Comparison of ENCODE assay signal across 14 cellular contexts in the genomic region with DNA sequence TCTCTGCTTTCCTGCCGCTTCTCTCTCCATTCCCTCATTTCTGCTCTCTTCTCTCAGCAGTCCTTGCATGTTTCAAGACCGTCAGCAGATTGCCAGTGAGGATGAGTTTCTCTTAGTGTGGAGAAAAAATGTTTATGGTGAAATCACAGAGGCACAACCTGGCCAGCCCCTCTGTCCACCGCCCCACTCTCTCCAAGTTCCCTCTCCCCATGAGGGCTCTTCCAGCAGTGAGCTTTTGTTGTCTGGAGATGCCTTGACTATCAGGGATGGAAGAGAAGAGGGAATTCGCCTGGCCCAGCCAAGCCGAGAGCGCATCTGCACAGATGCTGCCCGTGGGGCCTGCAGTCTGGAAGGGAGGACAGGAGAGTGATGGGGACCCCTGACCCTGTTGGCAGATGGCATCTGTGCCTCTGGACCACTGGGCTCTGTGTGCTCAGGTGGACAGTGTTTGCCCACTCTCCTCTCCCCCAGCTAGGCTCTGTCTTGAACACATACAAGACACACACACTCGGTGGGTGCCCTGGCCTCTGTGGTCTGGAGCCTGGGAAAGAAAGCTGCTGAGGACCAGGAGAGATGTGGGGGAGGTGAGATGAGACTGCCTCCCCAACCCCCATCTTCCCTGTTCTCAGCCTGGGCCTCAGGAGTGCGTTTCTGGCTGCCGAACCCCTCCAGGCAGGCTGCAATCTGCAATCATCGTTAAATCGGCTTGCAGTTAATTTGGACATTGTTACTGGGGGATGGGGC. TPM values are rescaled to one million over a fixed set of nuclear protein-coding genes. Genes with fewer than 3 reads are reported as not detected.
DNase-seq lines count a peak whose midpoint lies in the region; ATAC-seq and TF ChIP-seq lines count a peak whose summit lies in the region.
"Had no signal": no experiment of that assay in that cellular context is flagged by ENCODE, and none has a peak within 500 bp of the region (broad histone marks: within the 10 kb centered on the region; RNA-seq: fewer than 3 reads in every experiment).

No MANE protein-coding gene starts in this region.

- no peaks in the 10 kb centered on the region for H3K36me3 ChIP-seq in CD4-positive, CD25-positive, alpha-beta regulatory T cell (ENCODE audit: control insufficient read depth, insufficient read depth, low read length)
- H3K36me3 ChIP-seq in esophagus muscularis mucosa (peaks cover 0 to 5% (median 0%) of the 10 kb centered on the region in 4 donors), osteoblast (ENCODE audit: insufficient read depth, low read length) (no peaks in the 10 kb centered on the region)

- H3K27me3 ChIP-seq in CD4-positive, CD25-positive, alpha-beta regulatory T cell (ENCODE audit: control insufficient read depth, insufficient read depth, low read length), result no peaks in the 10 kb centered on the region
- no peaks in the 10 kb centered on the region for H3K27me3 ChIP-seq in esophagus muscularis mucosa
- no peaks in the 10 kb centered on the region for H3K27me3 ChIP-seq in osteoblast (ENCODE audit: insufficient read depth, low read length)
- H3K27me3 ChIP-seq: body of pancreas had no signal

- no peaks in the 10 kb centered on the region for H3K9me3 ChIP-seq in CD4-positive, CD25-positive, alpha-beta regulatory T cell (ENCODE audit: control insufficient read depth in 2 of 2, low read length in 2 of 2)
- no peaks in the 10 kb centered on the region for H3K9me3 ChIP-seq in esophagus muscularis mucosa
- no peaks in the 10 kb centered on the region for H3K9me3 ChIP-seq in osteoblast (ENCODE audit: low read depth, low read length)
- H3K9me3 ChIP-seq: body of pancreas had no signal

- H3K4me1 Mint-ChIP-seq in CD4-positive, CD25-positive, alpha-beta regulatory T cell, result peaks cover 4 to 70% (median 24%) of the 10 kb centered on the region in 4 donors

- no peak for ATAC-seq in CD4-positive, CD25-positive, alpha-beta regulatory T cell (ENCODE audit: low read depth in 2 of 2)
- ATAC-seq in GM21360 (IDR thresholded peaks at IDR 0.05; ENCODE audit: unreplicated experiment), result no peak
- ATAC-seq: activated CD8-positive, alpha-beta memory T cell treated with anti-CD3 and anti-CD28 coated beads, Interleukin-2, amount 10 ng/mL, durations not matched to agents 7 days and 5 days; body of pancreas had no signal

- TF ChIP-seq EP300 in esophagus muscularis mucosa (IDR thresholded peaks at IDR 0.05), result no peak

- H3K36me3 Mint-ChIP-seq in CD4-positive, CD25-positive, alpha-beta regulatory T cell, result no peaks in the 10 kb centered on the region
- H3K36me3 Mint-ChIP-seq: activated CD8-positive, alpha-beta memory T cell treated with anti-CD3 and anti-CD28 coated beads, Interleukin-2, amount 10 ng/mL, durations not matched to agents 7 days and 5 days had no signal

- TF ChIP-seq CTCF in esophagus muscularis mucosa (IDR thresholded peaks at IDR 0.05), result no peak
- no peak for TF ChIP-seq CTCF in osteoblast (IDR thresholded peaks at IDR 0.05; ENCODE audit: extremely low read depth, low read depth, low read length)

- H3K4me1 ChIP-seq in CD4-positive, CD25-positive, alpha-beta regulatory T cell (ENCODE audit: control insufficient read depth, insufficient read depth, low read length, poor library complexity, severe bottlenecking), result peaks cover 52% of the 10 kb centered on the region
- H3K4me1 ChIP-seq in esophagus muscularis mucosa (peaks cover 56 to 99% (median 97%) of the 10 kb centered on the region in 4 donors), osteoblast (ENCODE audit: insufficient read depth, low read length) (peaks cover 6% of the 10 kb centered on the region)

- H3K4me3 ChIP-seq in CD4-positive, CD25-positive, alpha-beta regulatory T cell (ENCODE audit: low read depth, low read length), result no peak overlapping the region
- H3K4me3 ChIP-seq in esophagus muscularis mucosa (peak overlapping the region in 1 of 4 donors; percentile 10), osteoblast (ENCODE audit: insufficient read depth, low read length) (no peak overlapping the region)
- H3K4me3 ChIP-seq: body of pancreas had no signal

- H3K79me2 ChIP-seq in osteoblast (ENCODE audit: insufficient read depth, low read length), result no peaks in the 10 kb centered on the region

- H3K4me3 Mint-ChIP-seq in CD4-positive, CD25-positive, alpha-beta regulatory T cell, result peak overlapping the region in 2 of 4 donors; percentile 35 to 61
- H3K4me3 Mint-ChIP-seq: activated CD8-positive, alpha-beta memory T cell treated with anti-CD3 and anti-CD28 coated beads, Interleukin-2, amount 10 ng/mL, durations not matched to agents 7 days and 5 days had no signal

- H3K9me3 Mint-ChIP-seq in CD4-positive, CD25-positive, alpha-beta regulatory T cell, result peaks cover 0 to 2% (median 0%) of the 10 kb centered on the region in 7 donors

- H3K27me3 Mint-ChIP-seq in CD4-positive, CD25-positive, alpha-beta regulatory T cell, result peaks cover 13% of the 10 kb centered on the region

- H3K27ac Mint-ChIP-seq in CD4-positive, CD25-positive, alpha-beta regulatory T cell, result peak overlapping the region in 2 of 3 donors; percentile 49 to 56
- H3K27ac Mint-ChIP-seq: activated CD8-positive, alpha-beta memory T cell treated with anti-CD3 and anti-CD28 coated beads, Interleukin-2, amount 10 ng/mL, durations not matched to agents 7 days and 5 days had no signal

- no peak overlapping the region for H2AFZ ChIP-seq in osteoblast (ENCODE audit: low read length)

- no peak for DNase-seq in CD4-positive, CD25-positive, alpha-beta regulatory T cell
- DNase-seq in NCI-H2227 (lab: John Stamatoyannopoulos, UW; ENCODE audit: unreplicated experiment), result peak; percentile 71
- DNase-seq in esophagus muscularis mucosa (ENCODE audit: extremely low spot score), result no peak
- DNase-seq in osteoblast (ENCODE audit: insufficient read length, low spot score, missing footprints), result peak; percentile 62
- DNase-seq in midbrain (lab: John Stamatoyannopoulos, UW), result no peak
- DNase-seq in NCI-H226, result no peak
- no peak for DNase-seq in inferior parietal cortex (ENCODE audit: extremely low spot score)
- DNase-seq: activated CD8-positive, alpha-beta memory T cell treated with anti-CD3 and anti-CD28 coated beads, Interleukin-2, amount 10 ng/mL, durations not matched to agents 7 days and 5 days; body of pancreas; NCI-H1436 had no signal

- H4K20me1 ChIP-seq in osteoblast (ENCODE audit: insufficient read depth, low read length), result peaks cover 17% of the 10 kb centered on the region

- intact Hi-C loops in esophagus muscularis mucosa (cut with DNase I), result no loop called here

- 63% methylated on average over 11 of the region's 12 CpGs for WGBS in esophagus muscularis mucosa

- H3K27ac ChIP-seq in CD4-positive, CD25-positive, alpha-beta regulatory T cell (ENCODE audit: insufficient read depth, low read length, poor library complexity, severe bottlenecking), result no peak overlapping the region
- H3K27ac ChIP-seq in esophagus muscularis mucosa (replicated peaks in 1 of 4) (peak overlapping the region; percentile 68 to 81 (median 80)), osteoblast (ENCODE audit: low read depth, low read length) (no peak overlapping the region)
- H3K27ac ChIP-seq: C4-2B had no signal

- no peak overlapping the region for H3K4me2 ChIP-seq in osteoblast (ENCODE audit: insufficient read depth, low read length)

- no peak for TF ChIP-seq POLR2A in esophagus muscularis mucosa (IDR thresholded peaks at IDR 0.05; ENCODE audit: low read depth)

RNA-seq across cellular contexts. Expression of a gene that starts 4.4 kb away (rescaled TPM):
- 29.3 TPM for total RNA-seq in CD4-positive, CD25-positive, alpha-beta regulatory T cell
- polyA plus RNA-seq in CD4-positive, CD25-positive, alpha-beta regulatory T cell, result 10 to 100 TPM; 50.5 to 70.3 (median 55.9) TPM
- total RNA-seq in esophagus muscularis mucosa (100 to 1,000 TPM in 2 of 4 donors, 10 to 100 TPM in 2; 84.0 to 145 (median 101) TPM), osteoblast (52.2 and 63.7 TPM in 2 replicates)
- total RNA-seq: OCI-LY7 had no signal

RNA-seq across cellular contexts. Expression of a gene that starts 55.9 kb away (rescaled TPM):
- 24.4 TPM for total RNA-seq in CD4-positive, CD25-positive, alpha-beta regulatory T cell
- polyA plus RNA-seq in CD4-positive, CD25-positive, alpha-beta regulatory T cell, result 1 to 10 TPM; 1.6 to 7.1 (median 4.0) TPM
- total RNA-seq in esophagus muscularis mucosa, result under 1 TPM in 2 of 4 donors, not detected in 2; 0.29 to 0.42 TPM
- total RNA-seq in osteoblast, result not detected in 2 replicates
- total RNA-seq: body of pancreas, skeletal muscle tissue had no signal

Comparison
In these comparisons a context has a peak if more than half of its experiments do, and no peak if none do; other contexts are left out.
1. DNase-seq: peak in NCI-H2227 (single experiment) and osteoblast (single experiment); none in CD4-positive, CD25-positive, alpha-beta regulatory T cell (0 of 3), esophagus muscularis mucosa (single experiment), midbrain (single experiment), NCI-H226 (single experiment) and inferior parietal cortex (single experiment).
2. H3K27ac ChIP-seq: peak in esophagus muscularis mucosa (4 of 4); none in CD4-positive, CD25-positive, alpha-beta regulatory T cell (single experiment) and osteoblast (single experiment).
3. RNA of a gene that starts 55.9 kb away (total RNA-seq): 24.4 TPM in CD4-positive, CD25-positive, alpha-beta regulatory T cell (single experiment); 0.29 to 0.42 TPM in esophagus muscularis mucosa and not detected in osteoblast; every median in the first group is over 10 times any median in the second.